ENCODE assay signal across 13 cellular contexts in the genomic region with DNA sequence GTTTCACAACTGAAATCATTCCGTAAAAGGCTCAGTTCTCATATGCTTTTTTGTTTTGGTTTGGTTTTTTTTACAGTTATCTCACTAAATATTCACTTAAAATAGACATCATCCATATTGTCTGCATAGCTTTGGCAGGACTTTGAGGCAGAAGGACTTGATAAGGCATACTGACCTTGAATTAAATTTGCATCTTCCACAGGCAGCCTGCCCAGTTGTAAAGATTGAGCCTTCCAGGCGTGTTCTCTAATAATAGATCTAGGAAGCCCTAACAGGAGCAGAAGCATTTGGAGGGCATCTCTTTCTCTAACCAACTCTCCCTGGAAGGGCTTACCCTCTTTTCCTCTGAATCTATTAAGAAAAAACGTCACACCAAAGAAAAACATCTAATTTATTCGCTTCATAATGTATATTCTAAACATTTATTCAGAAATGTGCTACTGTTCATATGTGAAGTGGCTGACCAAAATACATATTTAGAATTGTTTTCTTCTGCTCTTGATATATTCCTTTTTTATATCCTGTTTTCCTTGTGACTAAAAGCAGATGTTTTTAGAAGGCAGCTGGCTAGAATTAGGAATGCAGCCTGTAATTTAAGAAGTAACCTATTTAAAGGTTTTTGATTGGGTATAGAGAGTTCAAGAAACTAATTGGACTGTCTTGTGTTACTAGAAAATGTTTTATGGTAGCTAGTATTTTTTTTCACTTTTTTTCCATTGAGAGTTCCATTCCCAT. TPM values are rescaled to one million over a fixed set of nuclear protein-coding genes. Genes with fewer than 3 reads are reported as not detected.
DNase-seq lines count a peak whose midpoint lies in the region; ATAC-seq and TF ChIP-seq lines count a peak whose summit lies in the region.
"Had no signal": no experiment of that assay in that cellular context is flagged by ENCODE, and none has a peak within 500 bp of the region (broad histone marks: within the 10 kb centered on the region; RNA-seq: fewer than 3 reads in every experiment).

No MANE protein-coding gene starts in this region.

- peak overlapping the region; percentile 10 to 47 (median 30) for H3K9ac ChIP-seq in skeletal muscle tissue (ENCODE audit: low read depth in 1 of 3, low read length in 3 of 3)
- H3K9ac ChIP-seq: neural progenitor cell had no signal

- H3K27ac Mint-ChIP-seq in brain (peak overlapping the region; percentile 28 to 87 (median 80)), GM23338 (no peak overlapping the region)
- no peak overlapping the region for H3K27ac Mint-ChIP-seq in activated naive CD8-positive, alpha-beta T cell treated with anti-CD3 and anti-CD28 coated beads for 36 hours
- H3K27ac Mint-ChIP-seq: activated naive CD4-positive, alpha-beta T cell treated with anti-CD3 and anti-CD28 coated beads, Interleukin-2, amount 10 ng/mL, durations not matched to agents 7 days and 5 days; neural progenitor cell had no signal

- no peak for TF ChIP-seq CTCF in brain (conservative IDR thresholded peaks at IDR 0.05)
- TF ChIP-seq CTCF in GM23338 (conservative IDR thresholded peaks at IDR 0.05; ENCODE audit: low read depth in 2 of 2): no peak

- H3K36me3 ChIP-seq in skeletal muscle tissue (ENCODE audit: control insufficient read depth in 3 of 3, insufficient read depth in 3 of 3, low read length in 3 of 3): peaks cover 0 to 4% (median 0%) of the 10 kb centered on the region in 3 donors
- no peaks in the 10 kb centered on the region for H3K36me3 ChIP-seq in GM23338 (ENCODE audit: insufficient read depth)
- H3K36me3 ChIP-seq: neural progenitor cell had no signal

- WGBS in right cardiac atrium: 22% methylated on average over 4 of the region's 4 CpGs

- H3K9me3 Mint-ChIP-seq in brain (peaks cover 6 to 14% (median 10%) of the 10 kb centered on the region in 5 experiments), GM23338 (no peaks in the 10 kb centered on the region)
- H3K9me3 Mint-ChIP-seq in activated naive CD8-positive, alpha-beta T cell treated with anti-CD3 and anti-CD28 coated beads for 36 hours: no peaks in the 10 kb centered on the region
- H3K9me3 Mint-ChIP-seq: activated naive CD4-positive, alpha-beta T cell treated with anti-CD3 and anti-CD28 coated beads, Interleukin-2, amount 10 ng/mL, durations not matched to agents 7 days and 5 days had no signal

- no peak overlapping the region for H2AFZ ChIP-seq in GM23338
- H2AFZ ChIP-seq: neural progenitor cell had no signal

- DNase-seq in GM03348 (ENCODE audit: low spot score) (peak; percentile 47), right cardiac atrium (peak in 2 of 3 donors; percentile 56 to 59), GM23338 (ENCODE audit: low spot score) (no peak), NOMO-1 (lab: John Stamatoyannopoulos, UW; ENCODE audit: unreplicated experiment in 2 of 2) (no peak), nucleus accumbens (lab: John Stamatoyannopoulos, UW) (no peak)
- no peak for DNase-seq in activated naive CD8-positive, alpha-beta T cell treated with anti-CD3 and anti-CD28 coated beads for 36 hours
- DNase-seq: activated CD4-positive, alpha-beta T cell treated with anti-CD3 and anti-CD28 coated beads for 48 hours; activated naive CD4-positive, alpha-beta T cell treated with anti-CD3 and anti-CD28 coated beads, Interleukin-2, amount 10 ng/mL, durations not matched to agents 7 days and 5 days; MM.1S; NCI-H524 had no signal

- H3K9me2 ChIP-seq in GM23338 (ENCODE audit: insufficient read depth): no peaks in the 10 kb centered on the region

- H3K4me1 Mint-ChIP-seq in brain (peaks cover 42% of the 10 kb centered on the region), GM23338 (no peaks in the 10 kb centered on the region; the same call in 2 of the 3 replicates)
- peaks cover 18% of the 10 kb centered on the region for H3K4me1 Mint-ChIP-seq in activated naive CD8-positive, alpha-beta T cell treated with anti-CD3 and anti-CD28 coated beads for 36 hours
- H3K4me1 Mint-ChIP-seq: activated naive CD4-positive, alpha-beta T cell treated with anti-CD3 and anti-CD28 coated beads, Interleukin-2, amount 10 ng/mL, durations not matched to agents 7 days and 5 days; neural progenitor cell had no signal

- ATAC-seq in right cardiac atrium (peak; percentile 83 to 90), GM23338 (no peak)

- H3K27ac ChIP-seq in right cardiac atrium (ENCODE audit: low read length) (no peak overlapping the region), skeletal muscle tissue (ENCODE audit: low read depth, low read length) (peak overlapping the region; percentile 76), GM23338 (ENCODE audit: low read depth) (no peak overlapping the region)
- H3K27ac ChIP-seq: neural progenitor cell had no signal

- peak overlapping the region in 2 of 5 experiments; percentile 27 to 61 for H3K4me3 Mint-ChIP-seq in brain
- no peak overlapping the region for H3K4me3 Mint-ChIP-seq in GM23338
- H3K4me3 Mint-ChIP-seq in activated naive CD8-positive, alpha-beta T cell treated with anti-CD3 and anti-CD28 coated beads for 36 hours: no peak overlapping the region
- H3K4me3 Mint-ChIP-seq: activated naive CD4-positive, alpha-beta T cell treated with anti-CD3 and anti-CD28 coated beads, Interleukin-2, amount 10 ng/mL, durations not matched to agents 7 days and 5 days; neural progenitor cell had no signal

- H3K9me3 ChIP-seq in right cardiac atrium (ENCODE audit: control insufficient read depth, low read length): no peaks in the 10 kb centered on the region
- no peaks in the 10 kb centered on the region for H3K9me3 ChIP-seq in skeletal muscle tissue (ENCODE audit: control insufficient read depth in 3 of 3, low read length in 3 of 3)

- H3K27me3 ChIP-seq in right cardiac atrium (ENCODE audit: control insufficient read depth, insufficient read depth) (no peaks in the 10 kb centered on the region), skeletal muscle tissue (ENCODE audit: control insufficient read depth in 3 of 3, insufficient read depth in 3 of 3, low read length in 3 of 3) (no peaks in the 10 kb centered on the region), GM23338 (ENCODE audit: insufficient read depth) (no peaks in the 10 kb centered on the region)
- H3K27me3 ChIP-seq: neural progenitor cell had no signal

- peaks cover 4% of the 10 kb centered on the region for H3K4me1 ChIP-seq in right cardiac atrium (ENCODE audit: control insufficient read depth, insufficient read depth, low read length)
- peaks cover 3 to 17% (median 15%) of the 10 kb centered on the region in 3 donors for H3K4me1 ChIP-seq in skeletal muscle tissue (ENCODE audit: control insufficient read depth in 3 of 3, insufficient read depth in 3 of 3, low read length in 3 of 3)
- H3K4me1 ChIP-seq in GM23338 (ENCODE audit: insufficient read depth): no peaks in the 10 kb centered on the region
- H3K4me1 ChIP-seq: neural progenitor cell had no signal

- H3K36me3 Mint-ChIP-seq in brain: peaks cover 81% of the 10 kb centered on the region
- H3K36me3 Mint-ChIP-seq in GM23338 (ENCODE audit: low read depth): peaks cover 24% of the 10 kb centered on the region; the same call in 2 of the 3 replicates
- H3K36me3 Mint-ChIP-seq in activated naive CD8-positive, alpha-beta T cell treated with anti-CD3 and anti-CD28 coated beads for 36 hours: peaks cover 41% of the 10 kb centered on the region

- H3K79me2 ChIP-seq in GM23338 (replicated peaks; ENCODE audit: insufficient read depth): peaks cover 100% of the 10 kb centered on the region

- H3K27me3 Mint-ChIP-seq in brain (no peaks in the 10 kb centered on the region), GM23338 (ENCODE audit: insufficient read depth, low read depth, poor library complexity) (no peaks in the 10 kb centered on the region)
- H3K27me3 Mint-ChIP-seq in activated naive CD8-positive, alpha-beta T cell treated with anti-CD3 and anti-CD28 coated beads for 36 hours: no peaks in the 10 kb centered on the region
- H3K27me3 Mint-ChIP-seq: activated naive CD4-positive, alpha-beta T cell treated with anti-CD3 and anti-CD28 coated beads, Interleukin-2, amount 10 ng/mL, durations not matched to agents 7 days and 5 days had no signal

- H3K4me3 ChIP-seq in right cardiac atrium (ENCODE audit: low read length): no peak overlapping the region
- no peak overlapping the region for H3K4me3 ChIP-seq in skeletal muscle tissue (ENCODE audit: low read length in 3 of 3)
- no peak overlapping the region for H3K4me3 ChIP-seq in GM23338
- H3K4me3 ChIP-seq: neural progenitor cell had no signal

- no peak overlapping the region for H3K4me2 ChIP-seq in GM23338
- H3K4me2 ChIP-seq: neural progenitor cell had no signal

- H4K20me1 ChIP-seq in GM23338 (replicated peaks; ENCODE audit: insufficient read depth): peaks cover 30% of the 10 kb centered on the region

- no peaks in the 10 kb centered on the region for H3F3A ChIP-seq in GM23338 (replicated peaks; ENCODE audit: low read depth)

- intact Hi-C loops in right cardiac atrium (cut with DNase I): no loop called here

TF ChIP-seq in GM23338, 12 proteins besides CTCF, POLR2A, EP300 and RAD21 (continues in another document):
- TF ChIP-seq POLR2AphosphoS5 (IDR thresholded peaks at IDR 0.05; ENCODE audit: low read depth) (no peak), CREB1 (CRISPR knock-in tag; IDR thresholded peaks at IDR 0.05; ENCODE audit: low read depth) (no peak), JUNB (IDR thresholded peaks at IDR 0.05; ENCODE audit: unreplicated experiment) (no peak), ZNF331 (CRISPR knock-in tag; IDR thresholded peaks at IDR 0.05; ENCODE audit: low read depth) (no peak), STAT1 (IDR thresholded peaks at IDR 0.05; ENCODE audit: unreplicated experiment) (no peak), NANOG (IDR thresholded peaks at IDR 0.05; ENCODE audit: borderline replicate concordance) (no peak)

RNA-seq across cellular contexts. Expression of a gene that starts 20.2 kb away (rescaled TPM):
- 21.1 TPM for polyA plus RNA-seq in brain (ENCODE audit: insufficient read depth, low read depth, low replicate concordance)
- 10 to 100 TPM; 23.7 to 27.0 (median 24.6) TPM for total RNA-seq in right cardiac atrium
- polyA plus RNA-seq in right cardiac atrium: 12.1 TPM
- 47.0 TPM for total RNA-seq in skeletal muscle tissue
- 145 and 175 TPM in 2 replicates for total RNA-seq in GM23338 (2014; rRNA removed; shearing (Covaris generic))
- polyA plus RNA-seq in GM23338 (2016; fragmentation: Nextera tagmentation; extraction: Ambion mirVana): 115 and 145 TPM in 2 replicates
- 10 to 100 TPM; 33.8 to 37.0 TPM for total RNA-seq in activated naive CD8-positive, alpha-beta T cell treated with anti-CD3 and anti-CD28 coated beads for 36 hours

Comparison
In these comparisons a context has a peak if more than half of its experiments do, and no peak if none do; other contexts are left out.
1. DNase-seq: peak in GM03348 (single experiment) and right cardiac atrium (2 of 3); none in GM23338 (single experiment), NOMO-1 (0 of 2), activated naive CD8-positive, alpha-beta T cell treated with anti-CD3 and anti-CD28 coated beads for 36 hours (single experiment) and nucleus accumbens (0 of 56).
2. H3K27ac Mint-ChIP-seq: peak in brain (5 of 5); none in GM23338 (single experiment) and activated naive CD8-positive, alpha-beta T cell treated with anti-CD3 and anti-CD28 coated beads for 36 hours (single experiment).